20 cellular contexts compared by ENCODE assay signal in the genomic region with DNA sequence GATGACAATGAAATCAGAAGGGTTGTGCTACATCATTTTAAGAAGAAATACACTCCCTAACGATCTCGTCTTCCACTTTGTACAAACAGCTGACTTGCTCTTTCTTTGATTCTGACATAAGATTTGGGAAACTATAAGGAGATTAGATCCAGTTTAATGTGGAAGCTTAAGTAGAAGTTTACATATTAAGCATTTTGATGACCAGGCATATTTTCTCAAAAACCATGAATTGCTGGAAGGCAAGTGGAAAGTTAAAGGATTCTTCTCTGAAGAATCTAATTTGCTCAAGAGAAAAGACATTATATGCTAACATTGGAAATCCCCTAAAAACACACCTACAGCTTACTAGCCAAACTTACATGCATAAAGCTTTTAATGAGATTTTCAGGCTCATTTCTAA.
DNase-seq lines count a peak whose midpoint lies in the region; ATAC-seq, FAIRE-seq and TF ChIP-seq lines count a peak whose summit lies in the region.
"Had no signal": no experiment of that assay in that cellular context is flagged by ENCODE, and none has a peak within 500 bp of the region (broad histone marks: within the 10 kb centered on the region; RNA-seq: fewer than 3 reads in every experiment).

No MANE protein-coding gene starts in this region.

- H3K27ac ChIP-seq in HepG2 (ENCODE audit: extremely low read length, insufficient read depth, low read length) (no peak overlapping the region), right lobe of liver (no peak overlapping the region), IMR-90 (ENCODE audit: insufficient read depth, low read length) (no peak overlapping the region), H1 (ENCODE audit: low read depth, low read length) (no peak overlapping the region), caudate nucleus (ENCODE audit: low read depth, low read length) (no peak overlapping the region)
- H3K27ac ChIP-seq: BLaER1, C4-2B had no signal

- H3K9ac ChIP-seq in HepG2 (ENCODE audit: insufficient read depth, low read depth, low read length): no peak overlapping the region
- no peak overlapping the region for H3K9ac ChIP-seq in IMR-90 (ENCODE audit: low read depth, low read length)
- no peak overlapping the region for H3K9ac ChIP-seq in H1 (replicated peaks in 1 of 4; ENCODE audit: extremely low read depth in 1 of 4, low read depth in 3 of 4, low read length in 3 of 4)
- H3K9ac ChIP-seq: BLaER1 had no signal

- WGBS in HepG2 (ENCODE audit: low lambda C conversion rate): 7% methylated on average over 2 of the region's 2 CpGs
- 44% methylated on average over 2 of the region's 2 CpGs for WGBS in right lobe of liver (ENCODE audit: insufficient coverage, low coverage, low lambda C conversion rate, missing lambda C conversion rate)
- no CpG with 5 or more reads among the region's 2 CpGs for WGBS in IMR-90 (ENCODE audit: extremely low coverage in 2 of 2, insufficient read length in 1 of 2), 2 experiments
- WGBS in H1 (ENCODE audit: extremely low coverage in 1 of 2, insufficient coverage in 1 of 2, insufficient read length in 1 of 2, insufficient replicate concordance in 2 of 2, low coverage in 1 of 2, low lambda C conversion rate in 2 of 2, missing lambda C conversion rate in 1 of 2), 2 experiments: 86% methylated on average over 2 of the region's 2 CpGs; no CpG with 5 or more reads in 1 of the 2 experiments

- H3K79me1 ChIP-seq in IMR-90 (ENCODE audit: low read depth in 1 of 2, low read length in 2 of 2): no peaks in the 10 kb centered on the region
- H3K79me1 ChIP-seq in H1 (ENCODE audit: low read depth, low read length): no peaks in the 10 kb centered on the region

- no peaks in the 10 kb centered on the region for H3K23me2 ChIP-seq in H1 (ENCODE audit: low read depth, low read length)

- DNase-seq in HepG2 (ENCODE audit: low spot score) (no peak), right lobe of liver (no peak), IMR-90 (no peak), H1 (ENCODE audit: low read depth in 1 of 2, low spot score in 2 of 2) (no peak), superior temporal gyrus (ENCODE audit: extremely low spot score) (no peak), caudate nucleus (lab: John Stamatoyannopoulos, UW) (no peak)
- DNase-seq: Caco-2; CD4-positive, CD25-positive, alpha-beta regulatory T cell; CD8-positive, alpha-beta T cell; DMS 273 treated with DMSO at 0.1 percent for 48 hours; DMS53; DMS79 treated with DMSO at 0.1 percent for 48 hours; GF-D8; GOT3; H7; HCEC 1CT had no signal

- H3K23ac ChIP-seq in IMR-90 (ENCODE audit: low read depth, low read length) (no peak overlapping the region), H1 (ENCODE audit: insufficient read length) (no peak overlapping the region)

- no peak for TF ChIP-seq CTCF in HepG2 (CRISPR knock-in tag; IDR thresholded peaks at IDR 0.05)
- no peak for TF ChIP-seq CTCF in right lobe of liver (IDR thresholded peaks at IDR 0.05)
- TF ChIP-seq CTCF in IMR-90 (conservative IDR thresholded peaks at IDR 0.05; ENCODE audit: low read depth, low read length): no peak
- no peak for TF ChIP-seq CTCF in H1 (IDR thresholded peaks at IDR 0.05; ENCODE audit: control extremely low read depth in 1 of 3, insufficient read depth in 1 of 3, low read depth in 1 of 3, low read length in 3 of 3)

- no peak for TF ChIP-seq RAD21 in HepG2 (CRISPR knock-in tag; IDR thresholded peaks at IDR 0.05)
- TF ChIP-seq RAD21 in IMR-90 (IDR thresholded peaks at IDR 0.05; ENCODE audit: low read length): no peak
- no peak for TF ChIP-seq RAD21 in H1 (IDR thresholded peaks at IDR 0.05 in 1 of 2, conservative IDR thresholded peaks at IDR 0.05 in 1 of 2; ENCODE audit: low read depth in 2 of 2, low read length in 2 of 2)

- H3K9me3 ChIP-seq in HepG2 (ENCODE audit: low read length) (peaks cover 67% of the 10 kb centered on the region), right lobe of liver (no peaks in the 10 kb centered on the region), IMR-90 (ENCODE audit: control insufficient read depth, insufficient read depth, low read length) (peaks cover 5% of the 10 kb centered on the region), H1 (ENCODE audit: insufficient read depth in 2 of 2, low read depth in 1 of 2, low read length in 1 of 2) (no peaks in the 10 kb centered on the region)
- H3K9me3 ChIP-seq: BLaER1, Caco-2 had no signal

- in situ Hi-C loops in HepG2 (cut with HindIII; ENCODE audit: extremely low pct_ligation_motif_present, low pct_unique_long_range_greater_than_20kb) (no loop called here), IMR-90 (cut with MboI; ENCODE audit: low sequenced_read_pairs) (no loop called here)

- no peak overlapping the region for H4K91ac ChIP-seq in IMR-90 (ENCODE audit: insufficient read depth, low read depth, low read length)
- no peak overlapping the region for H4K91ac ChIP-seq in H1 (replicated peaks; ENCODE audit: insufficient read length, low read length)

- no peak overlapping the region for H2BK120ac ChIP-seq in IMR-90 (ENCODE audit: low read depth, low read length)
- H2BK120ac ChIP-seq in H1 (replicated peaks; ENCODE audit: low read depth, low read length): no peak overlapping the region

- H2BK20ac ChIP-seq in IMR-90 (ENCODE audit: low read depth, low read length): no peak overlapping the region
- no peak overlapping the region for H2BK20ac ChIP-seq in H1 (ENCODE audit: low read length)

- CTCF ChIA-PET in HepG2 (lab: Yijun Ruan, JAX; ENCODE audit: low intra/inter-chr PET ratio, low total read pairs) (no interaction called here), IMR-90 (lab: Yijun Ruan, JAX) (no interaction called here), H1 (lab: Charles Lee; ENCODE audit: partially characterized antibody) (no interaction called here)

- dilution Hi-C loops in IMR-90 (cut with HindIII; ENCODE audit: low sequenced_read_pairs, unreplicated experiment): no loop called here

- H3K4me1 ChIP-seq in HepG2 (ENCODE audit: insufficient read depth, low read length) (no peaks in the 10 kb centered on the region), right lobe of liver (no peaks in the 10 kb centered on the region), IMR-90 (ENCODE audit: control insufficient read depth, insufficient read depth, low read length) (no peaks in the 10 kb centered on the region), H1 (replicated peaks in 1 of 4; ENCODE audit: control insufficient read depth in 3 of 4, insufficient read depth in 4 of 4, low read length in 3 of 4) (no peaks in the 10 kb centered on the region)
- H3K4me1 ChIP-seq: BLaER1, Caco-2 had no signal

- no peak overlapping the region for H3K56ac ChIP-seq in IMR-90 (ENCODE audit: extremely low read depth, insufficient read depth, low read length)
- no peak overlapping the region for H3K56ac ChIP-seq in H1 (replicated peaks; ENCODE audit: insufficient read length, low read depth, low read length)

- H4K8ac ChIP-seq in IMR-90 (ENCODE audit: low read depth in 2 of 2, low read length in 2 of 2) (no peak overlapping the region), H1 (ENCODE audit: extremely low read depth, insufficient read depth, low read length) (no peak overlapping the region)

- H2BK15ac ChIP-seq in IMR-90 (ENCODE audit: low read depth, low read length) (no peak overlapping the region), H1 (ENCODE audit: low read length) (no peak overlapping the region)

- no peak overlapping the region for H3K14ac ChIP-seq in IMR-90 (replicated peaks; ENCODE audit: low read depth, low read length)
- no peak overlapping the region for H3K14ac ChIP-seq in H1 (ENCODE audit: insufficient read length)

- no peak for ATAC-seq in HepG2
- ATAC-seq in right lobe of liver: no peak
- ATAC-seq in IMR-90 (ENCODE audit: low read depth): no peak
- ATAC-seq: CD8-positive, alpha-beta T cell had no signal

- H2AK5ac ChIP-seq in IMR-90 (ENCODE audit: low read depth, low read length): no peak overlapping the region
- no peak overlapping the region for H2AK5ac ChIP-seq in H1 (ENCODE audit: low read depth, low read length)

- H4K20me1 ChIP-seq in HepG2 (ENCODE audit: insufficient read depth, low read length): no peaks in the 10 kb centered on the region
- no peaks in the 10 kb centered on the region for H4K20me1 ChIP-seq in IMR-90 (ENCODE audit: insufficient read depth, low read length)
- no peaks in the 10 kb centered on the region for H4K20me1 ChIP-seq in H1 (replicated peaks in 1 of 2; ENCODE audit: control insufficient read depth in 1 of 2, insufficient read depth in 2 of 2, low read length in 2 of 2)
- H4K20me1 ChIP-seq: BLaER1 had no signal

- no peak for FAIRE-seq in HepG2 (lab: Jason Lieb, UNC)
- no peak for FAIRE-seq in H1 (lab: Jason Lieb, UNC)
- FAIRE-seq: GM12891, GM18507 had no signal

- H3K36me3 ChIP-seq in HepG2 (replicated peaks in 1 of 2; ENCODE audit: control insufficient read depth in 1 of 2, insufficient read depth in 2 of 2, low read length in 2 of 2) (no peaks in the 10 kb centered on the region), right lobe of liver (no peaks in the 10 kb centered on the region), IMR-90 (ENCODE audit: control insufficient read depth, insufficient read depth, low read length) (no peaks in the 10 kb centered on the region), H1 (ENCODE audit: control insufficient read depth in 2 of 4, insufficient read depth in 4 of 4, low read length in 3 of 4) (no peaks in the 10 kb centered on the region)
- H3K36me3 ChIP-seq: BLaER1 had no signal

- H3K79me2 ChIP-seq in HepG2 (ENCODE audit: insufficient read depth, low read length): no peaks in the 10 kb centered on the region
- H3K79me2 ChIP-seq in H1 (ENCODE audit: control insufficient read depth in 1 of 2, insufficient read depth in 2 of 2, low read length in 2 of 2): no peaks in the 10 kb centered on the region

- intact Hi-C loops in HepG2 (cut with micrococcal nuclease; ENCODE audit: unreplicated experiment) (no loop called here), right lobe of liver (cut with DNase I) (no loop called here), IMR-90 (cut with micrococcal nuclease) (no loop called here)

- H3K4ac ChIP-seq in IMR-90 (ENCODE audit: low read depth, low read length): no peak overlapping the region
- H3K4ac ChIP-seq in H1 (replicated peaks; ENCODE audit: insufficient read length, low read depth, low read length): no peak overlapping the region

- TF ChIP-seq EP300 in HepG2 (IDR thresholded peaks at IDR 0.05; ENCODE audit: low read depth in 2 of 2, low read length in 2 of 2) (no peak), HepG2 (CRISPR knock-in tag; IDR thresholded peaks at IDR 0.05; ENCODE audit: borderline replicate concordance) (no peak), H1 (IDR thresholded peaks at IDR 0.05; ENCODE audit: borderline replicate concordance in 1 of 2, low read depth in 2 of 2, low read length in 2 of 2) (no peak)

- BruUV-seq in HepG2 (replicated peaks; lab: Mats Ljungman, UMichigan) (no TSS peak), IMR-90 (replicated peaks; lab: Mats Ljungman, UMichigan) (no TSS peak)

- no peak overlapping the region for H3K4me3 ChIP-seq in HepG2 (replicated peaks in 1 of 3; ENCODE audit: insufficient read depth in 1 of 3, low read depth in 2 of 3, low read length in 3 of 3)
- no peak overlapping the region for H3K4me3 ChIP-seq in right lobe of liver
- H3K4me3 ChIP-seq in IMR-90 (ENCODE audit: insufficient read depth, low read depth, low read length): no peak overlapping the region
- H3K4me3 ChIP-seq in H1 (ENCODE audit: extremely low read depth in 1 of 4, insufficient read depth in 2 of 4, low read depth in 3 of 4, low read length in 4 of 4): no peak overlapping the region
- H3K4me3 ChIP-seq: BLaER1 had no signal

- no peak overlapping the region for H2AK9ac ChIP-seq in IMR-90 (replicated peaks; ENCODE audit: low read depth, low read length, poor library complexity)

- H2BK5ac ChIP-seq in IMR-90 (ENCODE audit: low read depth, low read length, poor library complexity, severe bottlenecking) (no peak overlapping the region), H1 (ENCODE audit: low read depth, low read length) (no peak overlapping the region)

- H3K4me2 ChIP-seq in HepG2 (ENCODE audit: low read depth, low read length): no peak overlapping the region
- no peak overlapping the region for H3K4me2 ChIP-seq in IMR-90 (ENCODE audit: low read depth, low read length)
- no peak overlapping the region for H3K4me2 ChIP-seq in H1 (ENCODE audit: insufficient read depth in 1 of 2, low read depth in 2 of 2, low read length in 2 of 2)
- H3K4me2 ChIP-seq: BLaER1 had no signal

- TF ChIP-seq POLR2A in HepG2 (IDR thresholded peaks at IDR 0.05; ENCODE audit: insufficient read depth in 1 of 2, low read depth in 2 of 2, low read length in 2 of 2) (no peak), right lobe of liver (IDR thresholded peaks at IDR 0.05) (no peak), IMR-90 (IDR thresholded peaks at IDR 0.05; ENCODE audit: low read depth, low read length) (no peak), H1 (IDR thresholded peaks at IDR 0.05; ENCODE audit: control extremely low read depth in 1 of 2, low read depth in 2 of 2, low read length in 2 of 2) (no peak)

- no peak overlapping the region for H2AFZ ChIP-seq in HepG2 (ENCODE audit: low read length)
- H2AFZ ChIP-seq in IMR-90 (replicated peaks; ENCODE audit: low read length, poor library complexity): no peak overlapping the region
- no peak overlapping the region for H2AFZ ChIP-seq in H1 (ENCODE audit: low read length)

- H3K27me3 ChIP-seq in HepG2 (ENCODE audit: control insufficient read depth in 1 of 2, insufficient read depth in 2 of 2, low read length in 2 of 2) (no peaks in the 10 kb centered on the region), right lobe of liver (no peaks in the 10 kb centered on the region), IMR-90 (ENCODE audit: control insufficient read depth, insufficient read depth, low read length) (no peaks in the 10 kb centered on the region), H1 (replicated peaks in 1 of 4; ENCODE audit: control insufficient read depth in 3 of 4, extremely low read depth in 1 of 4, insufficient read depth in 3 of 4, low read length in 3 of 4) (no peaks in the 10 kb centered on the region)
- H3K27me3 ChIP-seq: BLaER1 had no signal

- no peak overlapping the region for H3K18ac ChIP-seq in IMR-90 (ENCODE audit: low read depth, low read length)
- H3K18ac ChIP-seq in H1 (ENCODE audit: extremely low read depth, low read length): no peak overlapping the region

- no peak overlapping the region for H2BK12ac ChIP-seq in H1 (ENCODE audit: low read depth, low read length)

- H3K9me1 ChIP-seq in IMR-90 (ENCODE audit: insufficient read depth, low read length): no peaks in the 10 kb centered on the region

- no peak overlapping the region for H4K5ac ChIP-seq in IMR-90 (ENCODE audit: low read depth, low read length)
- no peak overlapping the region for H4K5ac ChIP-seq in H1 (ENCODE audit: insufficient read length, low read depth, low read length)

- POLR2A ChIA-PET in HepG2 (lab: Yijun Ruan, JAX): no interaction called here
- POLR2A ChIA-PET in IMR-90 (lab: Charles Lee; ENCODE audit: unreplicated experiment): no interaction called here
- POLR2A ChIA-PET in H1 (lab: Charles Lee; ENCODE audit: partially characterized antibody): no interaction called here
